In genomic region chr1:93179886-93180722, GRCh38 we compare ENCODE assay signal across 1 cellular context.
TF ChIP-seq lines count a peak whose summit lies in the region.

TMED5 (minus strand) TSS chr1:93180413; CDS start chr1:93180242, 171 bp downstream.

TF ChIP-seq in HepG2, 621 proteins besides CTCF, POLR2A, EP300 and RAD21 (continued from another document and continues in another):
- TF ChIP-seq STAT6 (CRISPR knock-in tag; IDR thresholded peaks at IDR 0.05; ENCODE audit: borderline replicate concordance), result peak; percentile 83; the same call in 1 of the 2 replicates
- TF ChIP-seq ZNF143 (CRISPR knock-in tag; IDR thresholded peaks at IDR 0.05), result peak; percentile 96
- TF ChIP-seq ZNF235 (CRISPR knock-in tag; IDR thresholded peaks at IDR 0.05; ENCODE audit: borderline replicate concordance), result peak; percentile 64; the same call in 1 of the 2 replicates
- TF ChIP-seq ZXDC (CRISPR knock-in tag; IDR thresholded peaks at IDR 0.05), result no peak; the same call in 1 of the 2 replicates
- peak; percentile 45 for TF ChIP-seq FOXK1 (CRISPR knock-in tag; IDR thresholded peaks at IDR 0.05; ENCODE audit: borderline replicate concordance, low read depth)
- no peak for TF ChIP-seq KIAA2018 (CRISPR knock-in tag; IDR thresholded peaks at IDR 0.05; ENCODE audit: borderline replicate concordance)
- TF ChIP-seq ZSCAN29 (CRISPR knock-in tag; conservative IDR thresholded peaks at IDR 0.05), result no peak
- peak; percentile 64; the same call in 1 of the 2 replicates for TF ChIP-seq ZNF746 (CRISPR knock-in tag; IDR thresholded peaks at IDR 0.05)
- TF ChIP-seq BCL6 (CRISPR knock-in tag; IDR thresholded peaks at IDR 0.05), result no peak; the same call in none of the 2 replicates
- peak; percentile 18 for TF ChIP-seq ZNF18 (CRISPR knock-in tag; IDR thresholded peaks at IDR 0.05; ENCODE audit: insufficient replicate concordance)
- TF ChIP-seq ZBTB21 (CRISPR knock-in tag; IDR thresholded peaks at IDR 0.05), result no peak
- peak; percentile 86; the same call in 1 of the 2 replicates for TF ChIP-seq NFAT5 (CRISPR knock-in tag; IDR thresholded peaks at IDR 0.05)
- TF ChIP-seq KLF13 (CRISPR knock-in tag; IDR thresholded peaks at IDR 0.05), result no peak
- TF ChIP-seq ZMAT3 (CRISPR knock-in tag; conservative IDR thresholded peaks at IDR 0.05), result peak; percentile 80; the same call in 1 of the 2 replicates
- peak; percentile 75 for TF ChIP-seq ZNF800 (CRISPR knock-in tag; IDR thresholded peaks at IDR 0.05)
- peak; percentile 52; the same call in 1 of the 2 replicates for TF ChIP-seq ETS1 (CRISPR knock-in tag; IDR thresholded peaks at IDR 0.05)
- peak; percentile 55; the same call in 1 of the 2 replicates for TF ChIP-seq ZNF484 (CRISPR knock-in tag; IDR thresholded peaks at IDR 0.05; ENCODE audit: borderline replicate concordance, low read depth)
- no peak; the same call in none of the 2 replicates for TF ChIP-seq ATF7-NPFF (CRISPR knock-in tag; IDR thresholded peaks at IDR 0.05; ENCODE audit: low read depth)
- TF ChIP-seq NCOA1 (CRISPR knock-in tag; IDR thresholded peaks at IDR 0.05), result no peak
- TF ChIP-seq CHD2 (IDR thresholded peaks at IDR 0.05; ENCODE audit: low read depth, low read length), result no peak
- peak; percentile 30 for TF ChIP-seq ZNF121 (CRISPR knock-in tag; IDR thresholded peaks at IDR 0.05)
- peak; percentile 59 for TF ChIP-seq ZNF788 (CRISPR knock-in tag; IDR thresholded peaks at IDR 0.05; ENCODE audit: borderline replicate concordance)
